Comparison of ENCODE assay signal across 8 cellular contexts in genomic region chr9:99221623-99222415, GRCh38. TPM values are rescaled to one million over a fixed set of nuclear protein-coding genes. Genes with fewer than 3 reads are reported as not detected.
DNase-seq lines count a peak whose midpoint lies in the region; ATAC-seq, FAIRE-seq and TF ChIP-seq lines count a peak whose summit lies in the region.

Gene ALG2 (minus strand): TSS chr9:99221942. CDS start chr9:99221894, 48 bp downstream.
Gene SEC61B (plus strand): TSS chr9:99222282. CDS start chr9:99222364, 82 bp downstream.

- intact Hi-C loops in psoas muscle (cut with DNase I) = loop anchor here (2.0 to 5.0 kb wide), 2 partner anchors 35 to 37 kb away; no protein-coding TSS in a partner anchor

- FAIRE-seq in urothelium cell line (lab: Jason Lieb, UNC) = peak; percentile 88

- H3K36me3 ChIP-seq in right atrium auricular region = peaks cover 9% of the 10 kb centered on the region
- peaks cover 0 to 34% of the 10 kb centered on the region in 2 donors for H3K36me3 ChIP-seq in psoas muscle (ENCODE audit: insufficient read depth in 1 of 2, low read depth in 1 of 2)

- ATAC-seq in GM18498 (IDR thresholded peaks at IDR 0.05; ENCODE audit: unreplicated experiment) (peak; percentile 94), HG02938 (IDR thresholded peaks at IDR 0.05; ENCODE audit: unreplicated experiment) (peak; percentile 89), psoas muscle (peak; percentile 96 to 97 (median 96))

- H3K4me1 ChIP-seq in right atrium auricular region = peaks cover 3 to 70% of the 10 kb centered on the region in 2 donors
- H3K4me1 ChIP-seq in psoas muscle = peaks cover 67% of the 10 kb centered on the region

- peak within 1 kb of the TSS; percentile 94 to 97 for H3K4me3 ChIP-seq in right atrium auricular region
- peak within 1 kb of the TSS; percentile 80 for H3K4me3 ChIP-seq in psoas muscle

- DNase-seq in NCI-H187 (lab: John Stamatoyannopoulos, UW) (peak; percentile 46 to 74), T-helper 2 cell (peak; percentile 83 to 96 (median 91)), anterior cingulate cortex (lab: John Stamatoyannopoulos, UW) (peak; percentile 58 to 97 (median 92)), right atrium auricular region (ENCODE audit: low spot score) (peak; percentile 96), psoas muscle (peak; percentile 96 to 98), urothelium cell line (ENCODE audit: low spot score) (peak; percentile 96)

- TF ChIP-seq CTCF in right atrium auricular region (IDR thresholded peaks at IDR 0.05) = no peak
- TF ChIP-seq CTCF in psoas muscle (IDR thresholded peaks at IDR 0.05) = no peak

- WGBS in psoas muscle, 3 donors = 0 to 1% (median 0%) methylated on average over 61 to 69 of the region's 69 CpGs

- H3K9me3 ChIP-seq in right atrium auricular region (no peaks in the 10 kb centered on the region), psoas muscle (no peaks in the 10 kb centered on the region)

- peak within 1 kb of the TSS; percentile 94 to 95 for H3K27ac ChIP-seq in right atrium auricular region
- peak within 1 kb of the TSS; percentile 99 for H3K27ac ChIP-seq in psoas muscle

- H3K27me3 ChIP-seq in right atrium auricular region = no peaks in the 10 kb centered on the region
- H3K27me3 ChIP-seq in psoas muscle (ENCODE audit: insufficient read depth in 3 of 3, low read length in 2 of 3) = no peaks in the 10 kb centered on the region

RNA-seq across cellular contexts. Expression of gene ALG2, which starts in this region (rescaled TPM):
- total RNA-seq in right atrium auricular region (10 to 100 TPM; 21.6 to 26.2 TPM), psoas muscle (10 to 100 TPM in 3 of 4 donors, 1 to 10 TPM in 1; 8.3 to 18.8 (median 12.7) TPM)
- 10 to 100 TPM in 2 of 3 donors, 1 to 10 TPM in 1; 6.6 to 15.7 (median 11.5) TPM for polyA plus RNA-seq in psoas muscle

RNA-seq across cellular contexts. Expression of gene SEC61B, which starts in this region (rescaled TPM):
- total RNA-seq in right atrium auricular region (10 to 100 TPM; 29.4 to 53.1 TPM), psoas muscle (10 to 100 TPM; 17.5 to 49.6 (median 36.8) TPM)
- polyA plus RNA-seq in psoas muscle = 100 to 1,000 TPM in 1 of 3 donors, 10 to 100 TPM in 2; 67.9 to 145 (median 69.5) TPM

Comparison
In these comparisons a context has a peak if more than half of its experiments do, and no peak if none do; other contexts are left out.
1. Peak in every context shown above with its lines: DNase-seq, ATAC-seq, H3K4me3 ChIP-seq and H3K27ac ChIP-seq.